In the genomic region with DNA sequence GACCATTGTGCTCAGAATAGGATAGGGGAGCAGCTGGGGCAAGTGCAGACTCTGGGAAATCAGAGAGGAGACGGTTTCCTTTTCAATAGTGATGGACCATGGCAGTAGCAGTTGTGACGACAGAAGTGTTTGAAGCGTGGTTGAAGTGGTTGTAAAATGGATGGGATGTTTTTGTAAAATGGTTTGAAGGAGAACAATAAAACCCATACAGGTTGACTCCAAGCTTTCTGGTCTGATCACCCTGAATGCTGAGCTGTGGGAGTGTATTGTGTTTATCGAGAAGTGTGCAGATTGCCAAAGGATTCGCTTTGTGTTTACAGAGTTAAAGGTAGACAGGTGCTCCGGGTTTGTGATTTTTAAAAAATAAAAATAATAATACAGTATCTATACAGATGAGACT, we compare ENCODE assay signal across 14 cellular contexts.
"Had no signal": no experiment of that assay in that cellular context is flagged by ENCODE, and none has a peak within 500 bp of the region (broad histone marks: within the 10 kb centered on the region; RNA-seq: fewer than 3 reads in every experiment).

No MANE protein-coding gene starts in this region.

- DNase-seq: activated CD4-positive, alpha-beta memory T cell treated with anti-CD3 and anti-CD28 coated beads, Interleukin-2, amount 10 ng/mL, durations not matched to agents 7 days and 5 days; activated CD4-positive, alpha-beta T cell treated with anti-CD3 and anti-CD28 coated beads for 4 hours; activated effector memory CD4-positive, alpha-beta T cell treated with Interleukin-2 at 50 U/mL for 16 hours; activated T-cell treated with anti-CD3 and anti-CD28 coated beads, Interleukin-2, amount 50 U/mL, for 4 hours; adrenal gland; dorsolateral prefrontal cortex; mammary epithelial cell; mucosa of descending colon; naive thymus-derived CD4-positive, alpha-beta T cell; stimulated activated CD4-positive, alpha-beta T cell treated with anti-CD3 and anti-CD28 coated beads, Interleukin-2, amount 100 ng/mL, for 48 hours had no signal

- H3K27me3 ChIP-seq: adrenal gland, neutrophil had no signal

- H3K36me3 ChIP-seq: adrenal gland, neutrophil had no signal

- H3K4me3 Mint-ChIP-seq: activated CD4-positive, alpha-beta memory T cell treated with anti-CD3 and anti-CD28 coated beads, Interleukin-2, amount 10 ng/mL, durations not matched to agents 7 days and 5 days; activated naive CD4-positive, alpha-beta T cell treated with anti-CD3 and anti-CD28 coated beads, Interleukin-2, amount 50 U/mL, for 24 hours; activated T-cell treated with anti-CD3 and anti-CD28 coated beads, Interleukin-2, amount 50 U/mL, for 4 hours; naive thymus-derived CD4-positive, alpha-beta T cell; stimulated activated memory B cell treated with anti-CD40 and anti-IgM and Interleukin-4, amounts not matched to agents 10 μg/mL and 1 μg/mL and 100 μg/mL, for 72 hours; WTC11 had no signal

- H3K36me3 Mint-ChIP-seq: activated naive CD4-positive, alpha-beta T cell treated with anti-CD3 and anti-CD28 coated beads, Interleukin-2, amount 50 U/mL, for 24 hours; naive thymus-derived CD4-positive, alpha-beta T cell; stimulated activated memory B cell treated with anti-CD40 and anti-IgM and Interleukin-4, amounts not matched to agents 10 μg/mL and 1 μg/mL and 100 μg/mL, for 72 hours; WTC11 had no signal

- H3K27me3 Mint-ChIP-seq: activated CD4-positive, alpha-beta memory T cell treated with anti-CD3 and anti-CD28 coated beads, Interleukin-2, amount 10 ng/mL, durations not matched to agents 7 days and 5 days had no signal

- H3K9me3 ChIP-seq: adrenal gland, mucosa of descending colon, neutrophil had no signal

- H3K9me3 Mint-ChIP-seq: activated CD4-positive, alpha-beta memory T cell treated with anti-CD3 and anti-CD28 coated beads, Interleukin-2, amount 10 ng/mL, durations not matched to agents 7 days and 5 days; activated naive CD4-positive, alpha-beta T cell treated with anti-CD3 and anti-CD28 coated beads, Interleukin-2, amount 50 U/mL, for 24 hours; activated T-cell treated with anti-CD3 and anti-CD28 coated beads, Interleukin-2, amount 50 U/mL, for 4 hours had no signal

- H3K27ac ChIP-seq: adrenal gland, dorsolateral prefrontal cortex, neutrophil had no signal

- H3K4me3 ChIP-seq: adrenal gland, dorsolateral prefrontal cortex, mucosa of descending colon had no signal

- ATAC-seq: activated T-cell treated with anti-CD3 and anti-CD28 coated beads, Interleukin-2, amount 50 U/mL, for 4 hours; mucosa of descending colon; naive thymus-derived CD4-positive, alpha-beta T cell; stimulated activated memory B cell treated with anti-CD40 and anti-IgM and Interleukin-4, amounts not matched to agents 10 μg/mL and 1 μg/mL and 100 μg/mL, for 72 hours; WTC11 had no signal

- H3K27ac Mint-ChIP-seq: activated CD4-positive, alpha-beta memory T cell treated with anti-CD3 and anti-CD28 coated beads, Interleukin-2, amount 10 ng/mL, durations not matched to agents 7 days and 5 days; activated naive CD4-positive, alpha-beta T cell treated with anti-CD3 and anti-CD28 coated beads, Interleukin-2, amount 50 U/mL, for 24 hours; naive thymus-derived CD4-positive, alpha-beta T cell; stimulated activated memory B cell treated with anti-CD40 and anti-IgM and Interleukin-4, amounts not matched to agents 10 μg/mL and 1 μg/mL and 100 μg/mL, for 72 hours; WTC11 had no signal

- H3K4me1 Mint-ChIP-seq: activated CD4-positive, alpha-beta memory T cell treated with anti-CD3 and anti-CD28 coated beads, Interleukin-2, amount 10 ng/mL, durations not matched to agents 7 days and 5 days; activated naive CD4-positive, alpha-beta T cell treated with anti-CD3 and anti-CD28 coated beads, Interleukin-2, amount 50 U/mL, for 24 hours; naive thymus-derived CD4-positive, alpha-beta T cell; stimulated activated memory B cell treated with anti-CD40 and anti-IgM and Interleukin-4, amounts not matched to agents 10 μg/mL and 1 μg/mL and 100 μg/mL, for 72 hours had no signal
